22 cellular contexts compared by ENCODE assay signal in the genomic region with DNA sequence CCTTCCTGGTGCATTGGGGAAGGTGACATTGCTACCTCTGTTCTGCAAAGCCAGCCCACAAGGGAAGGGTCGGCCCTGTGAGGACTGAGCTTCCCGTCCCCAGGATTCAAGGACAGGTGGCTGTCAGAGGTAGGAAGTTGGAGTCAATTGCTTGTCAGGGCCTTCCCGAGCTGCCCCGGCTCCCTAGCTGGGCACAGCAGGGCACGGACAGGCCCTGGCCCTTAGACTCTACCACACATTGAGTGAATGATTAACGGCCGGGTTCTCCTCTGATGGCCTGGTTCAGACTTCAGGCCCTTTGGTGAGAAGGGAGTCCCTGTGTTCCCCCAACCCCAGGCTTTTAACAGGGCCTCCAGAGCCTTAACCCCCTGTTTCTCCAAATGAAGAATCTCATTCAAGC. TPM values are rescaled to one million over a fixed set of nuclear protein-coding genes. Genes with fewer than 3 reads are reported as not detected.
DNase-seq lines count a peak whose midpoint lies in the region; ATAC-seq and TF ChIP-seq lines count a peak whose summit lies in the region.
"Had no signal": no experiment of that assay in that cellular context is flagged by ENCODE, and none has a peak within 500 bp of the region (broad histone marks: within the 10 kb centered on the region; RNA-seq: fewer than 3 reads in every experiment).

No MANE protein-coding gene starts in this region.

- H3K36me3 Mint-ChIP-seq in endothelial cell (ENCODE audit: low read depth, unreplicated experiment) = peaks cover 14% of the 10 kb centered on the region
- H3K36me3 Mint-ChIP-seq in neural progenitor cell = no peaks in the 10 kb centered on the region
- H3K36me3 Mint-ChIP-seq: CD8-positive, alpha-beta memory T cell had no signal

- no peaks in the 10 kb centered on the region for H3K9me3 ChIP-seq in muscle layer of duodenum (ENCODE audit: control insufficient read depth in 1 of 2, low read length in 2 of 2)
- H3K9me3 ChIP-seq in upper lobe of right lung = no peaks in the 10 kb centered on the region
- H3K9me3 ChIP-seq in neural progenitor cell (ENCODE audit: low read depth) = no peaks in the 10 kb centered on the region
- H3K9me3 ChIP-seq: HAP-1 had no signal

- H3K79me2 ChIP-seq in neural progenitor cell (ENCODE audit: low read depth) = no peaks in the 10 kb centered on the region

- H3K4me2 ChIP-seq in neural progenitor cell = no peak overlapping the region

- H3K9ac ChIP-seq in neural progenitor cell = no peak overlapping the region
- H3K9ac ChIP-seq: GM23248 had no signal

- peaks cover 8 to 13% of the 10 kb centered on the region in 2 donors for H3K4me1 ChIP-seq in muscle layer of duodenum (ENCODE audit: control insufficient read depth in 1 of 2, insufficient read depth in 2 of 2, low read length in 2 of 2)
- peaks cover 23% of the 10 kb centered on the region for H3K4me1 ChIP-seq in upper lobe of right lung
- no peaks in the 10 kb centered on the region for H3K4me1 ChIP-seq in neural progenitor cell
- H3K4me1 ChIP-seq: HAP-1 had no signal

- H4K20me1 ChIP-seq in neural progenitor cell (ENCODE audit: low read depth) = no peaks in the 10 kb centered on the region

- no peaks in the 10 kb centered on the region for H3F3A ChIP-seq in neural progenitor cell (ENCODE audit: low read depth)

- intact Hi-C loops in upper lobe of right lung (cut with DNase I) = no loop called here

- H3K27ac ChIP-seq in muscle layer of duodenum (ENCODE audit: low read length) (peak overlapping the region; percentile 23), upper lobe of right lung (no peak overlapping the region), neural progenitor cell (no peak overlapping the region)
- H3K27ac ChIP-seq: GM23248 had no signal

- H2AFZ ChIP-seq in neural progenitor cell (replicated peaks) = no peak overlapping the region
- H2AFZ ChIP-seq: GM23248 had no signal

- H3K36me3 ChIP-seq in muscle layer of duodenum (ENCODE audit: control insufficient read depth in 1 of 2, insufficient read depth in 2 of 2, low read length in 2 of 2) (no peaks in the 10 kb centered on the region), upper lobe of right lung (no peaks in the 10 kb centered on the region), neural progenitor cell (no peaks in the 10 kb centered on the region)
- H3K36me3 ChIP-seq: HAP-1 had no signal

- H3K9me3 Mint-ChIP-seq in endothelial cell (ENCODE audit: unreplicated experiment) (no peaks in the 10 kb centered on the region), neural progenitor cell (peaks cover 5% of the 10 kb centered on the region)
- H3K9me3 Mint-ChIP-seq: CD8-positive, alpha-beta memory T cell had no signal

- no peak for ATAC-seq in upper lobe of right lung

- H3K4me1 Mint-ChIP-seq in endothelial cell (ENCODE audit: unreplicated experiment) (peaks cover 57% of the 10 kb centered on the region), neural progenitor cell (peaks cover 14% of the 10 kb centered on the region)

- no peak for TF ChIP-seq CTCF in endothelial cell (IDR thresholded peaks at IDR 0.05; ENCODE audit: unreplicated experiment)
- no peak for TF ChIP-seq CTCF in upper lobe of right lung (IDR thresholded peaks at IDR 0.05)
- no peak for TF ChIP-seq CTCF in neural progenitor cell (IDR thresholded peaks at IDR 0.05)

- H3K27me3 Mint-ChIP-seq in endothelial cell (ENCODE audit: unreplicated experiment) (peaks cover 20% of the 10 kb centered on the region), neural progenitor cell (ENCODE audit: insufficient read depth, low read depth) (peaks cover 25% of the 10 kb centered on the region)

- DNase-seq in endothelial cell (ENCODE audit: low spot score) (no peak), left kidney (ENCODE audit: low read depth, low spot score) (peak; percentile 41), upper lobe of right lung (peak; percentile 31), neural progenitor cell (ENCODE audit: low spot score) (no peak)
- no peak for DNase-seq in stimulated activated CD4-positive, alpha-beta T cell treated with anti-CD3 and anti-CD28 coated beads, Interleukin-2, amount 100 ng/mL, for 48 hours
- DNase-seq in activated CD4-positive, CD25-positive, alpha-beta regulatory T cell treated with anti-CD3 and anti-CD28 coated beads, Interleukin-2, amount 50 U/mL, for 72 hours = no peak
- DNase-seq: ACHN; C1 segment of cervical spinal cord; CD8-positive, alpha-beta memory T cell; DMS53; EL; GM23248; NCI-H1092 treated with DMSO at 0.1 percent for 48 hours; NCI-H146; NCI-H2081; NCI-H2171 treated with DMSO at 0.1 percent for 48 hours; NK-92 treated with Interleukin-12 subunit alpha and Interleukin-12 subunit beta, amount 100 ng/mL, for 24 hours; Right ventricle myocardium superior had no signal

- H3K4me3 Mint-ChIP-seq in endothelial cell (ENCODE audit: unreplicated experiment) = no peak overlapping the region
- no peak overlapping the region for H3K4me3 Mint-ChIP-seq in neural progenitor cell
- H3K4me3 Mint-ChIP-seq: CD8-positive, alpha-beta memory T cell had no signal

- no peak overlapping the region for H3K4me3 ChIP-seq in muscle layer of duodenum (ENCODE audit: low read depth in 1 of 2, low read length in 2 of 2)
- no peak overlapping the region for H3K4me3 ChIP-seq in upper lobe of right lung
- H3K4me3 ChIP-seq in neural progenitor cell = no peak overlapping the region
- H3K4me3 ChIP-seq: GM12878, GM23248, HAP-1 had no signal

- H3K27ac Mint-ChIP-seq in endothelial cell (ENCODE audit: unreplicated experiment) (peak overlapping the region; percentile 100), neural progenitor cell (no peak overlapping the region)
- H3K27ac Mint-ChIP-seq: CD8-positive, alpha-beta memory T cell had no signal

- H3K27me3 ChIP-seq in muscle layer of duodenum (ENCODE audit: low read depth, low read length) = no peaks in the 10 kb centered on the region
- H3K27me3 ChIP-seq in upper lobe of right lung = no peaks in the 10 kb centered on the region
- peaks cover 13% of the 10 kb centered on the region for H3K27me3 ChIP-seq in neural progenitor cell

RNA-seq across cellular contexts. Expression of a gene that starts 16.4 kb away (rescaled TPM):
- 294 TPM for total RNA-seq in endothelial cell (ENCODE audit: unreplicated experiment)
- total RNA-seq in upper lobe of right lung = 84.2 TPM
- total RNA-seq in neural progenitor cell (ENCODE audit: low replicate concordance) = 0.24 and 0.25 TPM in 2 replicates
- total RNA-seq: CD8-positive, alpha-beta memory T cell; GM23248; LHCN-M2 had no signal

Comparison
In these comparisons a context has a peak if more than half of its experiments do, and no peak if none do; other contexts are left out.
1. DNase-seq: peak in left kidney (single experiment) and upper lobe of right lung (single experiment); none in endothelial cell (single experiment), stimulated activated CD4-positive, alpha-beta T cell treated with anti-CD3 and anti-CD28 coated beads, Interleukin-2, amount 100 ng/mL, for 48 hours (0 of 2), activated CD4-positive, CD25-positive, alpha-beta regulatory T cell treated with anti-CD3 and anti-CD28 coated beads, Interleukin-2, amount 50 U/mL, for 72 hours (single experiment) and neural progenitor cell (single experiment).
2. RNA of a gene that starts 16.4 kb away (total RNA-seq): 294 TPM in endothelial cell (single experiment) and 84.2 TPM in upper lobe of right lung (single experiment); 0.24 to 0.25 TPM in neural progenitor cell; every median in the first group is over 10 times any median in the second.